In the genomic region with DNA sequence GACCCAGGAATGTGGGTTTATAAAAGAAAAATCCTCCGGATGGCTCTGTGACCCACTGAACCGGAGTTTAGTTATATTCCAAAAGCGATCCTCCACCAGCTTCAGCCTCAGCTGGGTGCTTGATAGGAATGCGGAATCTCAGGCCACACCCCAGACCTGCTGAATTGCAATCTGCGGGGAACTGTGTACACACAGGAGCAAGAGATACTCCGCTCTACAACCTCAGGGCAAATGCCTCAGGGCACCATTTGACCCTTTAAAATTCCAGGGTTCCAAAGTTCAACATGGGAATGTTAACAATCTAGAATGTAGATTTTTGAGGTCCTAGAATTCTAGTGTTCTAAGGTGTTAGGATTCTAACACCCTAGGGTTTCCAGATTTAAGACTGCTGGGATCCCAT, we compare ENCODE assay signal across 22 cellular contexts. TPM values are rescaled to one million over a fixed set of nuclear protein-coding genes. Genes with fewer than 3 reads are reported as not detected.
A peak's percentile ranks its signal among the peaks of the same experiment; 100 is the strongest.
DNase-seq lines count a peak whose midpoint lies in the region; FAIRE-seq and TF ChIP-seq lines count a peak whose summit lies in the region.
"Had no signal": no experiment of that assay in that cellular context is flagged by ENCODE, and none has a peak within 500 bp of the region (broad histone marks: within the 10 kb centered on the region; RNA-seq: fewer than 3 reads in every experiment).

No MANE protein-coding gene starts in this region.

- no peak overlapping the region for H3K27ac Mint-ChIP-seq in H9
- no peak overlapping the region for H3K27ac Mint-ChIP-seq in neural progenitor cell
- H3K27ac Mint-ChIP-seq: activated CD4-positive, alpha-beta T cell treated with anti-CD3 and anti-CD28 coated beads, Interleukin-2, amount 10 ng/mL, durations not matched to agents 24 days and 14 days; activated naive CD8-positive, alpha-beta T cell; natural killer cell treated with Interleukin-12 subunit alpha and Interleukin-12 subunit beta and Interleukin-15 and Interleukin-18, amount 100 ng/mL, for 72 hours had no signal

- POLR2A ChIA-PET in H1 (lab: Charles Lee; ENCODE audit: partially characterized antibody), result no interaction called here

- H3K4me1 Mint-ChIP-seq in H9, result peaks cover 23 to 26% of the 10 kb centered on the region in 2 experiments
- peaks cover 3% of the 10 kb centered on the region for H3K4me1 Mint-ChIP-seq in neural progenitor cell
- H3K4me1 Mint-ChIP-seq: activated CD4-positive, alpha-beta T cell treated with anti-CD3 and anti-CD28 coated beads, Interleukin-2, amount 10 ng/mL, durations not matched to agents 24 days and 14 days had no signal

- no peak overlapping the region for H2BK120ac ChIP-seq in H9 (ENCODE audit: low read depth, low read length, poor library complexity, severe bottlenecking)
- no peak overlapping the region for H2BK120ac ChIP-seq in H1 (replicated peaks; ENCODE audit: low read depth, low read length)

- no peaks in the 10 kb centered on the region for H3K23me2 ChIP-seq in H9 (ENCODE audit: insufficient read length, low read depth, low read length, poor library complexity, severe bottlenecking)
- no peaks in the 10 kb centered on the region for H3K23me2 ChIP-seq in H1 (ENCODE audit: low read depth, low read length)

- H2BK5ac ChIP-seq in H9 (ENCODE audit: insufficient read length, low read length) (no peak overlapping the region), H1 (ENCODE audit: low read depth, low read length) (no peak overlapping the region)

- TF ChIP-seq CTCF in H9 (conservative IDR thresholded peaks at IDR 0.05) (no peak), H1 (IDR thresholded peaks at IDR 0.05; ENCODE audit: control extremely low read depth in 1 of 3, insufficient read depth in 1 of 3, low read depth in 1 of 3, low read length in 3 of 3) (no peak), neural progenitor cell (IDR thresholded peaks at IDR 0.05) (no peak), D721Med (IDR thresholded peaks at IDR 0.05; ENCODE audit: insufficient read depth, missing control alignments) (no peak)

- H3K9me3 Mint-ChIP-seq in H9 (peaks cover 5 to 7% of the 10 kb centered on the region in 2 experiments; a peak in 2 of 5 replicates), neural progenitor cell (no peaks in the 10 kb centered on the region)
- H3K9me3 Mint-ChIP-seq: natural killer cell treated with Interleukin-12 subunit alpha and Interleukin-12 subunit beta and Interleukin-15 and Interleukin-18, amount 100 ng/mL, for 72 hours had no signal

- CTCF ChIA-PET in H1 (lab: Charles Lee; ENCODE audit: partially characterized antibody), result interaction anchor here (0.5 to 2.6 kb wide), 5 partner anchors 10 to 183 kb away, joined by 3 to 12 read pairs (median 3); no protein-coding TSS in a partner anchor

- peaks cover 3 to 5% (median 4%) of the 10 kb centered on the region in 3 experiments; a peak in 3 of 7 replicates for H3K36me3 Mint-ChIP-seq in H9 (ENCODE audit: insufficient read depth in 1 of 3, low read depth in 3 of 3)
- no peaks in the 10 kb centered on the region for H3K36me3 Mint-ChIP-seq in neural progenitor cell
- H3K36me3 Mint-ChIP-seq: activated naive CD8-positive, alpha-beta T cell; natural killer cell treated with Interleukin-12 subunit alpha and Interleukin-12 subunit beta and Interleukin-15 and Interleukin-18, amount 100 ng/mL, for 72 hours had no signal

- TF ChIP-seq RAD21 in H1 (IDR thresholded peaks at IDR 0.05 in 1 of 2, conservative IDR thresholded peaks at IDR 0.05 in 1 of 2; ENCODE audit: low read depth in 2 of 2, low read length in 2 of 2), result no peak

- no peak overlapping the region for H2BK15ac ChIP-seq in H9 (ENCODE audit: low read depth, low read length)
- no peak overlapping the region for H2BK15ac ChIP-seq in H1 (ENCODE audit: low read length)

- no peak overlapping the region for H2BK12ac ChIP-seq in H9 (ENCODE audit: insufficient read length, low read depth, low read length)
- H2BK12ac ChIP-seq in H1 (ENCODE audit: low read depth, low read length), result no peak overlapping the region

- H4K8ac ChIP-seq in H9 (replicated peaks; ENCODE audit: insufficient read length, low read depth, low read length) (no peak overlapping the region), H1 (ENCODE audit: extremely low read depth, insufficient read depth, low read length) (no peak overlapping the region)

- H4K5ac ChIP-seq in H9 (ENCODE audit: insufficient read length, low read depth, low read length) (no peak overlapping the region), H1 (ENCODE audit: insufficient read length, low read depth, low read length) (no peak overlapping the region)

- no peaks in the 10 kb centered on the region for H3K79me2 ChIP-seq in H9 (ENCODE audit: insufficient read depth, low read length)
- no peaks in the 10 kb centered on the region for H3K79me2 ChIP-seq in H1 (ENCODE audit: control insufficient read depth in 1 of 2, insufficient read depth in 2 of 2, low read length in 2 of 2)
- no peaks in the 10 kb centered on the region for H3K79me2 ChIP-seq in neural progenitor cell (ENCODE audit: low read depth)

- FAIRE-seq in H1 (lab: Jason Lieb, UNC), result peak; percentile 7
- no peak for FAIRE-seq in D721Med (lab: Jason Lieb, UNC)

- no peak for TF ChIP-seq POLR2A in H1 (IDR thresholded peaks at IDR 0.05; ENCODE audit: control extremely low read depth in 1 of 2, low read depth in 2 of 2, low read length in 2 of 2)

- peak; percentile 44 for DNase-seq in H9
- peak in 1 of 2 experiments; percentile 19 for DNase-seq in H1 (ENCODE audit: low read depth in 1 of 2, low spot score in 2 of 2)
- DNase-seq in neural progenitor cell (ENCODE audit: low spot score), result peak; percentile 62
- no peak for DNase-seq in D721Med (ENCODE audit: insufficient read length, low spot score)
- no peak for DNase-seq in activated CD8-positive, alpha-beta memory T cell treated with anti-CD3 and anti-CD28 coated beads, Interleukin-2, amount 50 U/mL, for 48 hours
- DNase-seq in activated effector memory CD4-positive, alpha-beta T cell treated with anti-CD3 and anti-CD28 coated beads, Interleukin-2, amount 50 U/mL, for 16 hours, result no peak
- DNase-seq: activated CD4-positive, alpha-beta T cell treated with anti-CD3 and anti-CD28 coated beads, Interleukin-2, amount 10 ng/mL, durations not matched to agents 24 days and 14 days; activated T-cell treated with anti-CD3 and anti-CD28 coated beads, Interleukin-2, amount 50 U/mL, for 1 hour; brain microvascular endothelial cell; effector CD4-positive, alpha-beta T cell; NCI-H1436; NCI-H2227 treated with DMSO at 0.1 percent for 48 hours; stimulated activated CD4-positive, alpha-beta T cell treated with anti-CD3 and anti-CD28 coated beads, Interleukin-2, amount 100 ng/mL, for 24 hours; stimulated activated CD8-positive, alpha-beta memory T cell treated with anti-CD3 and anti-CD28 coated beads, Interleukin-4, amount 100 ng/mL, for 48 hours; T1000 had no signal

- H3K23ac ChIP-seq in H9 (ENCODE audit: insufficient read length, low read depth, low read length), result no peak overlapping the region
- H3K23ac ChIP-seq in H1 (ENCODE audit: insufficient read length), result no peak overlapping the region

- H3K4ac ChIP-seq in H9 (ENCODE audit: low read depth, low read length), result no peak overlapping the region
- H3K4ac ChIP-seq in H1 (replicated peaks; ENCODE audit: insufficient read length, low read depth, low read length), result no peak overlapping the region

- H3T11ph ChIP-seq in H9 (ENCODE audit: low read length), result no peak overlapping the region

- H3K36me3 ChIP-seq in H1 (ENCODE audit: control insufficient read depth in 2 of 4, insufficient read depth in 4 of 4, low read length in 3 of 4), result no peaks in the 10 kb centered on the region
- H3K36me3 ChIP-seq in neural progenitor cell, result no peaks in the 10 kb centered on the region
- H3K36me3 ChIP-seq: brain microvascular endothelial cell, right atrium auricular region, SJSA1, tibial nerve had no signal

- H3K18ac ChIP-seq in H9 (ENCODE audit: insufficient read length, low read depth, low read length) (no peak overlapping the region), H1 (ENCODE audit: extremely low read depth, low read length) (no peak overlapping the region)

- H3K9me3 ChIP-seq in H9 (ENCODE audit: control insufficient read depth, low read depth, low read length), result no peaks in the 10 kb centered on the region
- H3K9me3 ChIP-seq in H1 (ENCODE audit: insufficient read depth in 2 of 2, low read depth in 1 of 2, low read length in 1 of 2), result no peaks in the 10 kb centered on the region
- no peaks in the 10 kb centered on the region for H3K9me3 ChIP-seq in neural progenitor cell (ENCODE audit: low read depth)
- H3K9me3 ChIP-seq: right atrium auricular region, SJSA1 had no signal

- H2BK20ac ChIP-seq in H9 (ENCODE audit: low read depth, low read length, poor library complexity, severe bottlenecking), result no peak overlapping the region
- H2BK20ac ChIP-seq in H1 (ENCODE audit: low read length), result no peak overlapping the region

- H3K27ac ChIP-seq in H9 (ENCODE audit: insufficient read length, low read depth, low read length) (no peak overlapping the region), H1 (ENCODE audit: low read depth, low read length) (no peak overlapping the region), neural progenitor cell (no peak overlapping the region)
- H3K27ac ChIP-seq: brain microvascular endothelial cell, right atrium auricular region, SJSA1, tibial nerve had no signal

- H3K14ac ChIP-seq in H9 (ENCODE audit: insufficient read depth, low read length) (no peak overlapping the region), H1 (ENCODE audit: insufficient read length) (no peak overlapping the region)

- peaks cover 12% of the 10 kb centered on the region for H3F3A ChIP-seq in neural progenitor cell (ENCODE audit: low read depth)

- H3K9ac ChIP-seq in H9 (ENCODE audit: extremely low read depth, insufficient read length, low read length) (no peak overlapping the region), H1 (replicated peaks in 1 of 4; ENCODE audit: extremely low read depth in 1 of 4, low read depth in 3 of 4, low read length in 3 of 4) (no peak overlapping the region), neural progenitor cell (no peak overlapping the region)

- H2AK5ac ChIP-seq in H9 (ENCODE audit: insufficient read length, low read length) (no peak overlapping the region), H1 (ENCODE audit: low read depth, low read length) (no peak overlapping the region)

- H3K4me3 Mint-ChIP-seq in H9 (no peak overlapping the region), neural progenitor cell (no peak overlapping the region)
- H3K4me3 Mint-ChIP-seq: activated CD4-positive, alpha-beta T cell treated with anti-CD3 and anti-CD28 coated beads, Interleukin-2, amount 10 ng/mL, durations not matched to agents 24 days and 14 days; activated naive CD8-positive, alpha-beta T cell; natural killer cell treated with Interleukin-12 subunit alpha and Interleukin-12 subunit beta and Interleukin-15 and Interleukin-18, amount 100 ng/mL, for 72 hours had no signal

- H3K27me3 ChIP-seq in H9 (ENCODE audit: insufficient read depth, low read length) (no peaks in the 10 kb centered on the region), H1 (replicated peaks in 1 of 4; ENCODE audit: control insufficient read depth in 3 of 4, extremely low read depth in 1 of 4, insufficient read depth in 3 of 4, low read length in 3 of 4) (no peaks in the 10 kb centered on the region), neural progenitor cell (no peaks in the 10 kb centered on the region)
- H3K27me3 ChIP-seq: brain microvascular endothelial cell, right atrium auricular region, tibial nerve had no signal

- H3K79me1 ChIP-seq in H9 (ENCODE audit: insufficient read depth, low read depth, low read length, poor library complexity, severe bottlenecking) (no peaks in the 10 kb centered on the region), H1 (ENCODE audit: low read depth, low read length) (no peaks in the 10 kb centered on the region)

- H3K4me2 ChIP-seq in H9 (ENCODE audit: insufficient read depth, insufficient read length, low read length) (no peak overlapping the region), H1 (ENCODE audit: insufficient read depth in 1 of 2, low read depth in 2 of 2, low read length in 2 of 2) (no peak overlapping the region), neural progenitor cell (no peak overlapping the region)

- H3K4me3 ChIP-seq in H1 (ENCODE audit: extremely low read depth in 1 of 4, insufficient read depth in 2 of 4, low read depth in 3 of 4, low read length in 4 of 4) (no peak overlapping the region), neural progenitor cell (no peak overlapping the region)
- H3K4me3 ChIP-seq: right atrium auricular region, SJSA1, tibial nerve had no signal

- peaks cover 3% of the 10 kb centered on the region for H3K27me3 Mint-ChIP-seq in H9 (ENCODE audit: low read depth)
- H3K27me3 Mint-ChIP-seq in neural progenitor cell (ENCODE audit: insufficient read depth, low read depth), result peaks cover 7% of the 10 kb centered on the region
- H3K27me3 Mint-ChIP-seq: activated CD4-positive, alpha-beta T cell treated with anti-CD3 and anti-CD28 coated beads, Interleukin-2, amount 10 ng/mL, durations not matched to agents 24 days and 14 days had no signal

- WGBS in H9 (ENCODE audit: extremely low coverage, insufficient read length, low lambda C conversion rate), result no CpG with 5 or more reads among the region's 6 CpGs
- 73% methylated on average over 6 of the region's 6 CpGs; no CpG with 5 or more reads in 1 of the 2 experiments for WGBS in H1 (ENCODE audit: extremely low coverage in 1 of 2, insufficient coverage in 1 of 2, insufficient read length in 1 of 2, insufficient replicate concordance in 2 of 2, low coverage in 1 of 2, low lambda C conversion rate in 2 of 2, missing lambda C conversion rate in 1 of 2), 2 experiments

- no peak overlapping the region for H2AFZ ChIP-seq in H9 (ENCODE audit: low read length)
- H2AFZ ChIP-seq in H1 (ENCODE audit: low read length), result no peak overlapping the region
- no peak overlapping the region for H2AFZ ChIP-seq in neural progenitor cell (replicated peaks)

- no peaks in the 10 kb centered on the region for H3K4me1 ChIP-seq in H9 (ENCODE audit: insufficient read depth, low read length)
- peaks cover 0 to 3% (median 2%) of the 10 kb centered on the region in 4 experiments; a peak in 3 of 7 replicates for H3K4me1 ChIP-seq in H1 (replicated peaks in 1 of 4; ENCODE audit: control insufficient read depth in 3 of 4, insufficient read depth in 4 of 4, low read length in 3 of 4)
- H3K4me1 ChIP-seq in neural progenitor cell, result peaks cover 10% of the 10 kb centered on the region
- H3K4me1 ChIP-seq: right atrium auricular region, SJSA1 had no signal

- no peak overlapping the region for H3K56ac ChIP-seq in H9 (ENCODE audit: insufficient read length, low read depth, low read length)
- no peak overlapping the region for H3K56ac ChIP-seq in H1 (replicated peaks; ENCODE audit: insufficient read length, low read depth, low read length)

- TF ChIP-seq EP300 in H1 (IDR thresholded peaks at IDR 0.05; ENCODE audit: borderline replicate concordance in 1 of 2, low read depth in 2 of 2, low read length in 2 of 2), result no peak

- H4K91ac ChIP-seq in H9 (ENCODE audit: insufficient read length, low read depth, low read length), result no peak overlapping the region
- no peak overlapping the region for H4K91ac ChIP-seq in H1 (replicated peaks; ENCODE audit: insufficient read length, low read length)

- no peaks in the 10 kb centered on the region for H4K20me1 ChIP-seq in H9 (ENCODE audit: control insufficient read depth, insufficient read depth, insufficient read length)
- H4K20me1 ChIP-seq in H1 (replicated peaks in 1 of 2; ENCODE audit: control insufficient read depth in 1 of 2, insufficient read depth in 2 of 2, low read length in 2 of 2), result no peaks in the 10 kb centered on the region
- H4K20me1 ChIP-seq in neural progenitor cell (ENCODE audit: low read depth), result no peaks in the 10 kb centered on the region

RNA-seq across cellular contexts. Expression of a gene that starts 10.8 kb away (rescaled TPM):
- not detected in 2 replicates for total RNA-seq in H9 (2021)
- not detected in 2 replicates for total RNA-seq in H1 (2021; fragmentation: NEBNext Ultra II Directional; extraction: Animal tissue kit (Norgen Biotek cat#: 25700))
- polyA plus RNA-seq in H1 (2011; rRNA removed), result not detected in 2 replicates
- polyA plus RNA-seq in H1 (2011; cell fraction: cytosol; rRNA removed), result not detected
- not detected for polyA plus RNA-seq in H1 (2011; cell fraction: nucleus; rRNA removed)
- not detected in 4 replicates for polyA plus RNA-seq in H1 (2012, experiment 1 of 2)
- not detected for polyA plus RNA-seq in H1 (2012, experiment 2 of 2)
- polyA plus RNA-seq in H1 (2013, experiment 1 of 2), result not detected
- polyA plus RNA-seq in H1 (2013, experiment 2 of 2), result not detected
- not detected in 2 replicates for polyA minus RNA-seq in H1 (2011; rRNA and poly(A)+ RNA removed)
- polyA minus RNA-seq in H1 (2011; cell fraction: cytosol; rRNA and poly(A)+ RNA removed), result not detected
- polyA minus RNA-seq in H1 (2011; cell fraction: nucleus; rRNA and poly(A)+ RNA removed), result not detected
- total RNA-seq in neural progenitor cell (ENCODE audit: low replicate concordance), result not detected in 2 replicates
- total RNA-seq: activated CD4-positive, alpha-beta T cell treated with anti-CD3 and anti-CD28 coated beads, Interleukin-2, amount 10 ng/mL, durations not matched to agents 24 days and 14 days; fibroblast of lung; lower leg skin; natural killer cell treated with Interleukin-12 subunit alpha and Interleukin-12 subunit beta and Interleukin-15 and Interleukin-18, amount 100 ng/mL, for 72 hours; right atrium auricular region; SJSA1 had no signal
- polyA plus RNA-seq: fibroblast of lung had no signal

RNA-seq across cellular contexts. Expression of a gene that starts 38.4 kb away (rescaled TPM):
- total RNA-seq in H9 (2021) (not detected in 2 replicates), neural progenitor cell (ENCODE audit: low replicate concordance) (not detected in 2 replicates)
- not detected in 2 replicates for total RNA-seq in H1 (2021; fragmentation: NEBNext Ultra II Directional; extraction: Animal tissue kit (Norgen Biotek cat#: 25700))
- polyA plus RNA-seq in H1 (2011; rRNA removed), result not detected in 2 replicates
- polyA plus RNA-seq in H1 (2011; cell fraction: cytosol; rRNA removed), result not detected
- not detected for polyA plus RNA-seq in H1 (2011; cell fraction: nucleus; rRNA removed)
- not detected in 4 replicates for polyA plus RNA-seq in H1 (2012, experiment 1 of 2)
- not detected for polyA plus RNA-seq in H1 (2012, experiment 2 of 2)
- not detected for polyA plus RNA-seq in H1 (2013, experiment 1 of 2)
- polyA plus RNA-seq in H1 (2013, experiment 2 of 2), result not detected
- not detected in 2 replicates for polyA minus RNA-seq in H1 (2011; rRNA and poly(A)+ RNA removed)
- polyA minus RNA-seq in H1 (2011; cell fraction: cytosol; rRNA and poly(A)+ RNA removed), result not detected
- polyA minus RNA-seq in H1 (2011; cell fraction: nucleus; rRNA and poly(A)+ RNA removed), result not detected
- total RNA-seq: activated CD4-positive, alpha-beta T cell treated with anti-CD3 and anti-CD28 coated beads, Interleukin-2, amount 10 ng/mL, durations not matched to agents 24 days and 14 days; fibroblast of lung; lower leg skin; natural killer cell treated with Interleukin-12 subunit alpha and Interleukin-12 subunit beta and Interleukin-15 and Interleukin-18, amount 100 ng/mL, for 72 hours; right atrium auricular region; SJSA1; tibial nerve had no signal
- polyA plus RNA-seq: fibroblast of lung had no signal

RNA-seq across cellular contexts. Expression of a gene that starts 57.1 kb away (rescaled TPM):
- total RNA-seq in H9 (2021), result not detected in 2 replicates
- not detected in 2 replicates for total RNA-seq in H1 (2021; fragmentation: NEBNext Ultra II Directional; extraction: Animal tissue kit (Norgen Biotek cat#: 25700))
- not detected in 2 replicates for polyA plus RNA-seq in H1 (2011; rRNA removed)
- not detected for polyA plus RNA-seq in H1 (2011; cell fraction: cytosol; rRNA removed)
- polyA plus RNA-seq in H1 (2011; cell fraction: nucleus; rRNA removed), result not detected
- not detected in 4 replicates for polyA plus RNA-seq in H1 (2012, experiment 1 of 2)
- polyA plus RNA-seq in H1 (2012, experiment 2 of 2), result not detected
- not detected for polyA plus RNA-seq in H1 (2013, experiment 1 of 2)
- not detected for polyA plus RNA-seq in H1 (2013, experiment 2 of 2)
- not detected in 2 replicates for polyA minus RNA-seq in H1 (2011; rRNA and poly(A)+ RNA removed)
- not detected for polyA minus RNA-seq in H1 (2011; cell fraction: cytosol; rRNA and poly(A)+ RNA removed)
- not detected for polyA minus RNA-seq in H1 (2011; cell fraction: nucleus; rRNA and poly(A)+ RNA removed)
- not detected in 2 replicates for total RNA-seq in neural progenitor cell (ENCODE audit: low replicate concordance)
- total RNA-seq: activated CD4-positive, alpha-beta T cell treated with anti-CD3 and anti-CD28 coated beads, Interleukin-2, amount 10 ng/mL, durations not matched to agents 24 days and 14 days; fibroblast of lung; lower leg skin; natural killer cell treated with Interleukin-12 subunit alpha and Interleukin-12 subunit beta and Interleukin-15 and Interleukin-18, amount 100 ng/mL, for 72 hours; right atrium auricular region; SJSA1; tibial nerve had no signal
- polyA plus RNA-seq: fibroblast of lung had no signal

Comparison
In these comparisons a context has a peak if more than half of its experiments do, and no peak if none do; other contexts are left out.
1. DNase-seq: peak in H9 (single experiment) and neural progenitor cell (single experiment); none in D721Med (single experiment), activated CD8-positive, alpha-beta memory T cell treated with anti-CD3 and anti-CD28 coated beads, Interleukin-2, amount 50 U/mL, for 48 hours (single experiment) and activated effector memory CD4-positive, alpha-beta T cell treated with anti-CD3 and anti-CD28 coated beads, Interleukin-2, amount 50 U/mL, for 16 hours (single experiment).